Comparison of ENCODE assay signal across 8 cellular contexts in the genomic region with DNA sequence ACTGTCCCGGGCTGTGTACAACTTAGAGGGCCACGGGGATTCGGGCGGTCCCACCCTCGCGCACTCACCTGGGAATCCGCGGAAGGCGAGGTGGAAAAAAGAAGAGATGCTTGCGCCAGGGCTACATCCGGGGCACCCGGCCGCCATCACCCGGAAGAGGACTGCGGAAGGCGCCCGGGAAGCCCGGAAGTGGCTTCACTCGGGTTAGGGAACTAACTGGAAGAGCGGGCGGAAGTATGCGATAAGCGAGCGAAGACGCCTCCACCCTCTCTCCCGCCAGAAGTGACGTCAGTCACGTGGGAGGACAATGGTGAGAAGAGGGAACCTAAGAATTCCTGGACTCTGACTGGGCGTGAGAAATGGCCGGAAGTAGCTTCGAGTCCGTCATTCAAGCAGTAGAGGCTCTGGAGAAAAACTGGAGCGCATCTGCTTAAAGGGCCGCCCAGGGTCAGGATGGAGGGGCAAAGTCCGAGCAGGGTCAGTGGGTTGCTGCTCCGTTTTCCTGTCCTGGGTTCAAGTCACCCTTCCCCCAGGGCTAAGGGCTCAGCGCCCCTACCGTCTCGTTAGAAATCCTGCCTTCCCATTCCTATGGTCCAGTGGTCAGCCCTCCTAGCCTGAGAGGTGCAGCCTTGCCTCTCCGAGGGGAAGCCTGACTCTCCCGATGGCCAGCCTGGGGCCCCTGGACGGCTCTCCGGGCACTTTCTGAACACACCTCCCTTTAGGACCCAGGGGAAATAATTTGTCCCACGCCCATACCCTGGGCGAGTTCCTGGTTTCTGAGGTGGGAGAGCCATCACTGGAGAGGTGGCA. TPM values are rescaled to one million over a fixed set of nuclear protein-coding genes. Genes with fewer than 3 reads are reported as not detected.
A peak's percentile ranks its signal among the peaks of the same experiment; 100 is the strongest.
DNase-seq lines count a peak whose midpoint lies in the region; ATAC-seq and TF ChIP-seq lines count a peak whose summit lies in the region.

A gene (minus strand): TSS at position 165 of the 810 bp plus-strand sequence. CDS start 627 bp downstream, outside the sequence.

- peaks cover 2% of the 10 kb centered on the region for H3K36me3 Mint-ChIP-seq in T-helper 17 cell (ENCODE audit: low read depth)

- TF ChIP-seq EP300 in transverse colon (IDR thresholded peaks at IDR 0.05; ENCODE audit: low read depth): peak; percentile 37

- no peaks in the 10 kb centered on the region for H3K27me3 ChIP-seq in heart right ventricle
- H3K27me3 ChIP-seq in transverse colon: no peaks in the 10 kb centered on the region

- intact Hi-C loops in heart right ventricle (cut with DNase I): loop anchor here in 3 of 10 donors (5.0 to 10.0 kb wide), 3 partner anchors 42 to 59 kb away; a partner anchor contains a TSS
- intact Hi-C loops in transverse colon (cut with DNase I; ENCODE audit: low total_unique reads): loop anchor here (2.0 kb wide), 1 partner anchor 45 kb away; no protein-coding TSS in a partner anchor

- peak within 1 kb of the TSS; percentile 97 for H3K4me3 Mint-ChIP-seq in T-helper 17 cell

- peak; percentile 11 for TF ChIP-seq POLR2A in transverse colon (IDR thresholded peaks at IDR 0.05)

- peaks cover 29% of the 10 kb centered on the region for H3K4me1 Mint-ChIP-seq in T-helper 17 cell

- H3K27ac ChIP-seq in heart right ventricle: peak within 1 kb of the TSS; percentile 70 to 99 (median 97)
- peak within 1 kb of the TSS; percentile 88 to 99 (median 96) for H3K27ac ChIP-seq in transverse colon

- no peaks in the 10 kb centered on the region for H3K27me3 Mint-ChIP-seq in T-helper 17 cell

- H3K4me1 ChIP-seq in heart right ventricle: peaks cover 26 to 51% (median 40%) of the 10 kb centered on the region in 9 donors
- H3K4me1 ChIP-seq in transverse colon: peaks cover 28 to 49% (median 32%) of the 10 kb centered on the region in 4 donors

- peak; percentile 71 for ATAC-seq in HG02840 (IDR thresholded peaks at IDR 0.05; ENCODE audit: low FRiP score, unreplicated experiment)
- peak; percentile 92 for ATAC-seq in T-helper 17 cell
- ATAC-seq in heart right ventricle: peak; percentile 87 to 96 (median 95)

- peak within 1 kb of the TSS; percentile 96 for H3K27ac Mint-ChIP-seq in T-helper 17 cell

- WGBS in heart right ventricle, 2 donors: 0 to 1% methylated on average over 45 of the region's 45 CpGs
- 0 to 1% methylated on average over 3 to 30 of the region's 45 CpGs for WGBS in transverse colon (ENCODE audit: low coverage in 1 of 2), 2 donors

- in situ Hi-C loops in transverse colon (cut with MboI; ENCODE audit: low pct_ligation_motif_present in 1 of 4, low pct_unique_long_range_greater_than_20kb in 1 of 4, low sequenced_read_pairs in 3 of 4): no loop called here

- H3K36me3 ChIP-seq in heart right ventricle: peaks cover 0 to 75% (median 37%) of the 10 kb centered on the region in 9 donors
- peaks cover 0 to 27% (median 10%) of the 10 kb centered on the region in 4 donors for H3K36me3 ChIP-seq in transverse colon

- peak; percentile 95 for DNase-seq in GM12864 (ENCODE audit: low read depth)
- DNase-seq in NCI-H1694 (lab: John Stamatoyannopoulos, UW): peak; percentile 93
- peak; percentile 69 to 82 (median 81) for DNase-seq in T-helper 17 cell
- DNase-seq in amniotic stem cell (lab: John Stamatoyannopoulos, UW): peak; percentile 97
- DNase-seq in heart right ventricle: peak; percentile 92 to 98
- peak; percentile 100 for DNase-seq in pons (ENCODE audit: low spot score)
- DNase-seq in transverse colon: peak; percentile 98

- H3K9me3 ChIP-seq in T-helper 17 cell (ENCODE audit: control insufficient read depth, low read length, poor library complexity, severe bottlenecking): no peaks in the 10 kb centered on the region
- H3K9me3 ChIP-seq in heart right ventricle: no peaks in the 10 kb centered on the region
- no peaks in the 10 kb centered on the region for H3K9me3 ChIP-seq in transverse colon

- peak within 1 kb of the TSS; percentile 77 for H3K4me3 ChIP-seq in GM12864 (ENCODE audit: low read depth, low read length)
- H3K4me3 ChIP-seq in heart right ventricle: peak within 1 kb of the TSS; percentile 47 to 99 (median 82)
- peak within 1 kb of the TSS; percentile 65 to 94 (median 86) for H3K4me3 ChIP-seq in transverse colon

- TF ChIP-seq CTCF in GM12864 (IDR thresholded peaks at IDR 0.05; ENCODE audit: low read depth, low read length, missing control alignments) (no peak), heart right ventricle (IDR thresholded peaks at IDR 0.05) (no peak), transverse colon (IDR thresholded peaks at IDR 0.05) (peak in 1 of 5 experiments; percentile 26)

RNA-seq across cellular contexts. Expression of the gene that starts here (rescaled TPM):
- total RNA-seq in T-helper 17 cell: 10 to 100 TPM; 35.5 to 44.8 TPM
- total RNA-seq in heart right ventricle: 10 to 100 TPM; 34.9 to 48.8 (median 38.8) TPM
- polyA plus RNA-seq in heart right ventricle: 10 to 100 TPM; 19.9 to 47.7 TPM
- total RNA-seq in transverse colon: 10 to 100 TPM; 25.8 to 41.1 (median 33.0) TPM

Comparison
In these comparisons a context has a peak if more than half of its experiments do, and no peak if none do; other contexts are left out.
1. Peak in every context shown above with its lines: DNase-seq, ATAC-seq, H3K4me3 ChIP-seq and H3K27ac ChIP-seq.